9 cellular contexts compared by ENCODE assay signal in genomic region chr11:32960553-32961164, GRCh38. TPM values are rescaled to one million over a fixed set of nuclear protein-coding genes. Genes with fewer than 3 reads are reported as not detected.
A peak's percentile ranks its signal among the peaks of the same experiment; 100 is the strongest.
DNase-seq lines count a peak whose midpoint lies in the region; ATAC-seq and TF ChIP-seq lines count a peak whose summit lies in the region.
"Had no signal": no experiment of that assay in that cellular context is flagged by ENCODE, and none has a peak within 500 bp of the region (broad histone marks: within the 10 kb centered on the region; RNA-seq: fewer than 3 reads in every experiment).

No MANE protein-coding gene starts in this region.

- no peak overlapping the region for H3K27ac ChIP-seq in RWPE2 (ENCODE audit: poor library complexity, severe bottlenecking)
- H3K27ac ChIP-seq in fibroblast of lung (ENCODE audit: insufficient read depth, low read length): no peak overlapping the region
- H3K27ac ChIP-seq: skin epidermis had no signal

- H3K4me1 ChIP-seq in RWPE2 (ENCODE audit: insufficient read depth, poor library complexity, severe bottlenecking) (no peaks in the 10 kb centered on the region), fibroblast of lung (ENCODE audit: control insufficient read depth, extremely low read depth, insufficient read depth, low read length) (no peaks in the 10 kb centered on the region)

- no peak overlapping the region for H3K9ac ChIP-seq in fibroblast of lung (ENCODE audit: insufficient read depth, low read length)

- no peaks in the 10 kb centered on the region for H3K9me3 ChIP-seq in RWPE2 (ENCODE audit: severe bottlenecking)
- H3K9me3 ChIP-seq in fibroblast of lung (ENCODE audit: control insufficient read depth, insufficient read depth, low read depth, low read length): no peaks in the 10 kb centered on the region

- H3K4me2 ChIP-seq in fibroblast of lung (ENCODE audit: extremely low read depth, insufficient read depth, low read length): no peak overlapping the region

- no peaks in the 10 kb centered on the region for H4K20me1 ChIP-seq in fibroblast of lung (ENCODE audit: control insufficient read depth, extremely low read depth, insufficient read depth, low read length)

- H3K4me3 ChIP-seq in RWPE2 (ENCODE audit: severe bottlenecking) (no peak overlapping the region), fibroblast of lung (replicated peaks in 1 of 4; ENCODE audit: control extremely low read depth in 1 of 4, insufficient read depth in 1 of 4, low read depth in 3 of 4, low read length in 4 of 4) (no peak overlapping the region)
- H3K4me3 ChIP-seq: skin epidermis had no signal

- peak; percentile 82 for TF ChIP-seq CTCF in RWPE2 (IDR thresholded peaks at IDR 0.05; ENCODE audit: poor library complexity, severe bottlenecking)
- TF ChIP-seq CTCF in fibroblast of lung (conservative IDR thresholded peaks at IDR 0.05 in 1 of 2, IDR thresholded peaks at IDR 0.05 in 1 of 2; ENCODE audit: low read depth in 1 of 2, low read length in 2 of 2): peak in 1 of 2 donors; percentile 53

- H3K36me3 ChIP-seq in RWPE2 (ENCODE audit: low read depth): peaks cover 72% of the 10 kb centered on the region
- peaks cover 1% of the 10 kb centered on the region for H3K36me3 ChIP-seq in fibroblast of lung (ENCODE audit: control insufficient read depth, insufficient read depth, low read length)

- DNase-seq in DMS153 (lab: John Stamatoyannopoulos, UW) (peak; percentile 44), HT-29 (ENCODE audit: low spot score) (peak; percentile 77), RWPE2 (ENCODE audit: low spot score) (no peak), fibroblast of lung (ENCODE audit: low read depth in 2 of 2) (peak; percentile 40 to 77), pulmonary artery endothelial cell (ENCODE audit: low read depth, low spot score) (peak; percentile 2)
- no peak for DNase-seq in stimulated activated CD4-positive, alpha-beta T cell treated with anti-CD3 and anti-CD28 coated beads, Interleukin-4, amount 100 ng/mL, for 4 hours

- H2AFZ ChIP-seq in fibroblast of lung (ENCODE audit: low read length): no peak overlapping the region

- no peaks in the 10 kb centered on the region for H3K27me3 ChIP-seq in RWPE2 (ENCODE audit: insufficient read depth, poor library complexity, severe bottlenecking)
- no peaks in the 10 kb centered on the region for H3K27me3 ChIP-seq in fibroblast of lung (ENCODE audit: control insufficient read depth, insufficient read depth, low read length)

- H3K79me2 ChIP-seq in fibroblast of lung (ENCODE audit: control insufficient read depth, insufficient read depth, low read length): no peaks in the 10 kb centered on the region

- ATAC-seq in RWPE2 (ENCODE audit: low read depth) (no peak), GM18909 (IDR thresholded peaks at IDR 0.05; ENCODE audit: poor library complexity, unreplicated experiment) (no peak), HG03460 (IDR thresholded peaks at IDR 0.05; ENCODE audit: unreplicated experiment) (no peak)

RNA-seq across cellular contexts. Expression of gene DEPDC7, which starts 55.0 kb away (rescaled TPM):
- 3.3 and 4.8 TPM in 2 replicates for total RNA-seq in HT-29 (2014; rRNA removed; shearing (Covaris generic))
- 5.6 and 8.4 TPM in 2 replicates for total RNA-seq in fibroblast of lung
- polyA plus RNA-seq in fibroblast of lung: 6.7 and 8.7 TPM in 2 replicates
- 3.7 and 6.2 TPM in 2 replicates for polyA plus RNA-seq in fibroblast of lung (2012)
- not detected in 2 replicates for polyA minus RNA-seq in fibroblast of lung (ENCODE audit: low replicate concordance)
- 0.13 and 0.35 TPM in 2 replicates for total RNA-seq in pulmonary artery endothelial cell

Comparison
In these comparisons a context has a peak if more than half of its experiments do, and no peak if none do; other contexts are left out.
1. DNase-seq: peak in DMS153 (single experiment), HT-29 (single experiment), fibroblast of lung (2 of 2) and pulmonary artery endothelial cell (single experiment); none in RWPE2 (single experiment) and stimulated activated CD4-positive, alpha-beta T cell treated with anti-CD3 and anti-CD28 coated beads, Interleukin-4, amount 100 ng/mL, for 4 hours (0 of 2).